ENCODE assay signal across 13 cellular contexts in the genomic region with DNA sequence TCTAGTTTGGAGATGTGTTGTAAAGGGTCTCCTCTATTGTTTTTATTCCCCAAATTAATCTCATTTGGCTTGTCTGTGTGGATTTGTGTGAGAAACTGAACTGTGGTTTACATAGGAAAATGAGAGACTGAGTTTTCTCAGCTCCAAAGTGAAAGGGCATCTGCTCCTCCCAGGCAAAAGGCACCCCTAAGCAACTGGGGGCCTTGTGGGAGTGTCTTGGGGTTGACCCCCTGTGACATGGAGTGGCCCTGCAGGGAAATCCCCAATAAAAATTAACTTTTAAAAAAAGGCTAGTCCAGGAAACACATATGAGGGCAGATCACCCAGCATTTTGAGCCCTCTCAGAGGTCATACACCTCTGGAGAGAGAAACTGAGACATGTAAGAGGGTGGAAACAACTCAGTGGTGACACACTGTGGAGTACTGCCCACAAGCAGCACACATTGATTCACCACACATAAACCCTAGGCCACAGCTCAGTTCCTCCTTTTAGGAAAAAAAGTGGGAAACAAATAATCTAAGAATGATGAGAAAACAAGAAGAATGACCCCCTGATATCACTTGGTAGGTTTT. TPM values are rescaled to one million over a fixed set of nuclear protein-coding genes. Genes with fewer than 3 reads are reported as not detected.
DNase-seq lines count a peak whose midpoint lies in the region; ATAC-seq and TF ChIP-seq lines count a peak whose summit lies in the region.
"Not testable (repeated sequence)": the region's sequence is repeated elsewhere in the genome, so short reads cannot be mapped to it uniquely, and the experiment has no call there.
"Had no signal": no experiment of that assay in that cellular context is flagged by ENCODE, and none has a peak within 500 bp of the region (broad histone marks: within the 10 kb centered on the region; RNA-seq: fewer than 3 reads in every experiment).

No MANE protein-coding gene starts in this region.

- not testable (repeated sequence) for H3K36me3 ChIP-seq in HUES48 (ENCODE audit: control insufficient read depth, insufficient read depth, low read length)

- not testable (repeated sequence) for DNase-seq in epithelial cell of proximal tubule (ENCODE audit: low read depth); stimulated activated naive CD8-positive, alpha-beta T cell treated with anti-CD3 and anti-CD28 coated beads, Interleukin-15, amount 100 ng/mL, for 72 hours

- H3K9me3 ChIP-seq in HUES48 (ENCODE audit: control insufficient read depth, insufficient read depth, low read length), result not testable (repeated sequence)

- peak; percentile 40 for ATAC-seq in GM18508 (IDR thresholded peaks at IDR 0.05; ENCODE audit: insufficient read depth, unreplicated experiment)
- ATAC-seq in GM19372 (IDR thresholded peaks at IDR 0.05; ENCODE audit: low read depth, unreplicated experiment), result peak; percentile 62
- ATAC-seq in GM21619 (IDR thresholded peaks at IDR 0.05; ENCODE audit: unreplicated experiment), result peak; percentile 66
- ATAC-seq in HG02870 (IDR thresholded peaks at IDR 0.05; ENCODE audit: unreplicated experiment), result peak; percentile 75
- peak; percentile 66 for ATAC-seq in HG03159 (IDR thresholded peaks at IDR 0.05; ENCODE audit: unreplicated experiment)
- ATAC-seq in stimulated activated naive CD8-positive, alpha-beta T cell treated with anti-CD3 and anti-CD28 coated beads, Interleukin-15, amount 100 ng/mL, for 72 hours, result peak; percentile 26

- H3K27me3 Mint-ChIP-seq in stimulated activated naive CD8-positive, alpha-beta T cell treated with anti-CD3 and anti-CD28 coated beads, Interleukin-15, amount 100 ng/mL, for 72 hours, result not testable (repeated sequence)

- not testable (repeated sequence) for H3K4me3 Mint-ChIP-seq in stimulated activated naive CD8-positive, alpha-beta T cell treated with anti-CD3 and anti-CD28 coated beads, Interleukin-15, amount 100 ng/mL, for 72 hours

- not testable (repeated sequence) for H3K9me3 Mint-ChIP-seq in stimulated activated naive CD8-positive, alpha-beta T cell treated with anti-CD3 and anti-CD28 coated beads, Interleukin-15, amount 100 ng/mL, for 72 hours

- peak overlapping the region; percentile 18 for H3K27ac ChIP-seq in HUES48 (ENCODE audit: low read depth, low read length)

- H3K4me1 Mint-ChIP-seq in stimulated activated naive CD8-positive, alpha-beta T cell treated with anti-CD3 and anti-CD28 coated beads, Interleukin-15, amount 100 ng/mL, for 72 hours, result not testable (repeated sequence)

- not testable (repeated sequence) for H3K9ac ChIP-seq in HUES48 (ENCODE audit: low read depth, low read length)

- H3K4me1 ChIP-seq in HUES48 (ENCODE audit: control insufficient read depth, insufficient read depth, low read length), result peaks cover 11% of the 10 kb centered on the region

- TF ChIP-seq CTCF in epithelial cell of proximal tubule (conservative IDR thresholded peaks at IDR 0.05; ENCODE audit: low read depth, low read length), result peak; percentile 8

- H3K27me3 ChIP-seq in HUES48 (ENCODE audit: control insufficient read depth, insufficient read depth, low read length), result not testable (repeated sequence)

- peak overlapping the region in 1 of 2 donors; percentile 57 for H3K27ac Mint-ChIP-seq in stimulated activated naive CD8-positive, alpha-beta T cell treated with anti-CD3 and anti-CD28 coated beads, Interleukin-15, amount 100 ng/mL, for 72 hours

- not testable (repeated sequence) for H3K4me3 ChIP-seq in HUES48 (ENCODE audit: low read depth, low read length); epithelial cell of proximal tubule (ENCODE audit: low read depth, low read length)

RNA-seq across cellular contexts. Expression of a gene that starts 13.3 kb away (rescaled TPM):
- not detected in 2 replicates for total RNA-seq in epithelial cell of proximal tubule
- total RNA-seq: G401; HFFc6; kidney epithelial cell; SJCRH30; T-helper 2 cell treated with Interferon-gamma antibody and Interleukin-4, amounts not matched to agents 100 ng/mL and 5 ng/mL, for 36 hours had no signal
